9 cellular contexts compared by ENCODE assay signal in genomic region chr12:29306682-29307081, GRCh38.
"Had no signal": no experiment of that assay in that cellular context is flagged by ENCODE, and none has a peak within 500 bp of the region (broad histone marks: within the 10 kb centered on the region; RNA-seq: fewer than 3 reads in every experiment).

No MANE protein-coding gene starts in this region.

- H3K36me3 ChIP-seq: HAP-1 had no signal

- H2AFZ ChIP-seq: GM23248, GM23338 had no signal

- H3K4me2 ChIP-seq: GM23338 had no signal

- H3K9me3 ChIP-seq: HAP-1 had no signal

- H3K27ac ChIP-seq: GM23248 had no signal

- DNase-seq: GM23248, GOT3, H7, H9, HCEC 1CT, HFFc6 had no signal

- H3K4me3 ChIP-seq: GM23248, GM23338, HAP-1 had no signal

- ATAC-seq: GM23338, HCT116 had no signal

- H3K9ac ChIP-seq: GM23248 had no signal
